In the genomic region with DNA sequence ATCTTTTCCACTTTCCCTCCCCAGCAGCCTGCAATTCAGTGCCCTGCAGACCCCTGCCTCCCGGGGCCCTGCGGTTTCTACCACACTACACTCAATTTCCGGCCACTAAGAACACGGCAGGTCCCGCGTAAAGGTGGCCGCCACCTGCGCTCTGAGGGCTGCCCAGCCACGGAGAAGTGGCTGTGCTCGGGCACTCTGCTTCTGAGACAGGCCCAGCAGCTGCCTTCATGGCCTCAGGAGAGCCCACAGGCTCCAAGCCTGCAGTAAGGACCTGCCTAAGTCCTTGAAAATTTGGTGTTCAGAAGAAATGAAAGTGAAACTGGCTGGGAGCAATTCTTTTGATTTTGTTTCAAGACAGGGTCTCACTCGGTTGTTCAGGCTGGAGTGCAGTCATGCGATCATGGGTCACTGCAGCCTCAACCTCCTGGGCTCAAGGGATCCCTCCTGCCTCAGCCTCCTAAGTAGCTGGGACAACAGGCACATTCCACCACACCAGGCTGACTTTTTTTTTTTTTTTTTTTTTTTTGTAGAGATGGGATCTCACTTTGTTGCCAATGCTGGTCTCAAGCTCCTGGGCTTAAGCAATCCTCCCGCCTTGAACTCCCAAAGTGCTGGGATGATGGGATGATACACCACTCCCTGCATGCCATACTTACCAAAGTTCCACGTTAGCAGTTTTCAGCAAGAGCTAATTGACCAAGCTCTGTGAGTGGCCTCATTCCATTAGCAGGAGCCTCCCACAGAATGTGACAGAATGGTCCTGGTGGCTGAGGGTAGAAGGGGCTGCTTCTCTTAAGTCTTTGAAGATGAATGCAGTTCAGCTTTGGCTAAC, we compare ENCODE assay signal across 8 cellular contexts. TPM values are rescaled to one million over a fixed set of nuclear protein-coding genes. Genes with fewer than 3 reads are reported as not detected.
DNase-seq lines count a peak whose midpoint lies in the region; ATAC-seq and TF ChIP-seq lines count a peak whose summit lies in the region.

No MANE protein-coding gene starts in this region.

- H3K18ac ChIP-seq in neuronal stem cell (ENCODE audit: low read length): no peak overlapping the region

- H3K4me1 ChIP-seq in neuronal stem cell (ENCODE audit: control insufficient read depth in 2 of 2, insufficient read depth in 1 of 2, low read depth in 1 of 2, low read length in 2 of 2): no peaks in the 10 kb centered on the region
- peaks cover 10% of the 10 kb centered on the region for H3K4me1 ChIP-seq in PC-3 (ENCODE audit: insufficient read depth, low read length)

- H3K27me3 Mint-ChIP-seq in IgD-negative memory B cell: peaks cover 6% of the 10 kb centered on the region
- H3K27me3 Mint-ChIP-seq in activated naive CD8-positive, alpha-beta T cell treated with anti-CD3 and anti-CD28 coated beads for 36 hours: no peaks in the 10 kb centered on the region
- peaks cover 13% of the 10 kb centered on the region for H3K27me3 Mint-ChIP-seq in endothelial cell (ENCODE audit: unreplicated experiment)

- peak overlapping the region; percentile 82 for H3K14ac ChIP-seq in neuronal stem cell (ENCODE audit: low read length)

- H2BK15ac ChIP-seq in neuronal stem cell (ENCODE audit: low read length): no peak overlapping the region

- no peaks in the 10 kb centered on the region for H3K9me3 ChIP-seq in neuronal stem cell (replicated peaks in 1 of 2; ENCODE audit: control insufficient read depth in 2 of 2, insufficient read depth in 1 of 2, low read depth in 1 of 2, low read length in 2 of 2)
- H3K9me3 ChIP-seq in PC-3 (ENCODE audit: low read length): no peaks in the 10 kb centered on the region

- TF ChIP-seq CTCF in PC-3 (conservative IDR thresholded peaks at IDR 0.05; ENCODE audit: low read depth, low read length) (no peak), endothelial cell (IDR thresholded peaks at IDR 0.05; ENCODE audit: unreplicated experiment) (no peak)

- no peak overlapping the region for H3K4ac ChIP-seq in neuronal stem cell (ENCODE audit: low read length)

- H3K36me3 ChIP-seq in neuronal stem cell (replicated peaks in 1 of 2; ENCODE audit: control insufficient read depth in 2 of 2, insufficient read depth in 2 of 2, low read length in 2 of 2) (no peaks in the 10 kb centered on the region), PC-3 (ENCODE audit: low read depth, low read length) (no peaks in the 10 kb centered on the region)

- no peaks in the 10 kb centered on the region for H3F3A ChIP-seq in PC-3 (ENCODE audit: low read length, unreplicated experiment)

- H3K36me3 Mint-ChIP-seq in IgD-negative memory B cell: no peaks in the 10 kb centered on the region
- H3K36me3 Mint-ChIP-seq in activated naive CD8-positive, alpha-beta T cell treated with anti-CD3 and anti-CD28 coated beads for 36 hours: no peaks in the 10 kb centered on the region
- H3K36me3 Mint-ChIP-seq in endothelial cell (ENCODE audit: low read depth, unreplicated experiment): no peaks in the 10 kb centered on the region

- H3K23ac ChIP-seq in neuronal stem cell (ENCODE audit: low read depth, low read length, poor library complexity): peak overlapping the region; percentile 55

- H3K27ac ChIP-seq in neuronal stem cell (replicated peaks; ENCODE audit: low read length): no peak overlapping the region
- no peak overlapping the region for H3K27ac ChIP-seq in PC-3 (ENCODE audit: low read length)

- peak overlapping the region; percentile 45 for H2AFZ ChIP-seq in neuronal stem cell (ENCODE audit: low read length)
- H2AFZ ChIP-seq in PC-3 (ENCODE audit: low read length): no peak overlapping the region

- DNase-seq in EH (ENCODE audit: low read depth): peak; percentile 36
- peak; percentile 44 for DNase-seq in activated naive CD8-positive, alpha-beta T cell treated with anti-CD3 and anti-CD28 coated beads for 36 hours
- no peak for DNase-seq in neuronal stem cell (ENCODE audit: low spot score)
- DNase-seq in PC-3: no peak
- no peak for DNase-seq in endothelial cell (ENCODE audit: low spot score)
- DNase-seq in HUDEP-2 (lab: John Stamatoyannopoulos, UW; ENCODE audit: unreplicated experiment in 76 of 76): no peak

- no peak overlapping the region for H2BK120ac ChIP-seq in neuronal stem cell (ENCODE audit: low read depth, low read length)

- no peak overlapping the region for H4K8ac ChIP-seq in neuronal stem cell (ENCODE audit: low read depth, low read length)

- BruUV-seq in PC-3 (replicated peaks; lab: Mats Ljungman, UMichigan): no TSS peak

- ATAC-seq in PC-3 (no peak), HG03571 (IDR thresholded peaks at IDR 0.05; ENCODE audit: unreplicated experiment) (no peak)

- CTCF ChIA-PET in PC-3 (lab: Charles Lee): interaction anchor here (0.7 kb wide), 1 partner anchor 75 kb away, joined by 6 read pairs; no protein-coding TSS in a partner anchor

- H4K91ac ChIP-seq in neuronal stem cell (ENCODE audit: low read depth, low read length, poor library complexity): no peak overlapping the region

- H3K9ac ChIP-seq in neuronal stem cell (ENCODE audit: low read depth, low read length, poor library complexity) (no peak overlapping the region), PC-3 (ENCODE audit: low read length) (no peak overlapping the region)

- no peak overlapping the region for H2BK12ac ChIP-seq in neuronal stem cell (ENCODE audit: low read length)

- H3K4me3 ChIP-seq in neuronal stem cell (ENCODE audit: low read length in 2 of 2) (no peak overlapping the region), PC-3 (ENCODE audit: low read length) (no peak overlapping the region)

- peak overlapping the region; percentile 75 for H2BK5ac ChIP-seq in neuronal stem cell (ENCODE audit: low read length)

- H3K4me3 Mint-ChIP-seq in IgD-negative memory B cell (peak overlapping the region in 3 of 4 donors; percentile 54 to 88 (median 76)), endothelial cell (ENCODE audit: unreplicated experiment) (no peak overlapping the region)
- peak overlapping the region; percentile 71 for H3K4me3 Mint-ChIP-seq in activated naive CD8-positive, alpha-beta T cell treated with anti-CD3 and anti-CD28 coated beads for 36 hours

- no peaks in the 10 kb centered on the region for H3K79me2 ChIP-seq in PC-3 (ENCODE audit: low read length)

- WGBS in neuronal stem cell (ENCODE audit: extremely low coverage in 2 of 2, insufficient read length in 2 of 2, insufficient replicate concordance in 1 of 2), 2 donors: no CpG with 5 or more reads among the region's 14 CpGs

- H3K27ac Mint-ChIP-seq in IgD-negative memory B cell (peak overlapping the region in 1 of 3 donors; percentile 45), endothelial cell (ENCODE audit: unreplicated experiment) (no peak overlapping the region)
- H3K27ac Mint-ChIP-seq in activated naive CD8-positive, alpha-beta T cell treated with anti-CD3 and anti-CD28 coated beads for 36 hours: peak overlapping the region; percentile 79

- H3K9me3 Mint-ChIP-seq in IgD-negative memory B cell (no peaks in the 10 kb centered on the region), endothelial cell (ENCODE audit: unreplicated experiment) (no peaks in the 10 kb centered on the region)
- peaks cover 2% of the 10 kb centered on the region for H3K9me3 Mint-ChIP-seq in activated naive CD8-positive, alpha-beta T cell treated with anti-CD3 and anti-CD28 coated beads for 36 hours

- H3K9me2 ChIP-seq in PC-3 (replicated peaks; ENCODE audit: low read length): no peaks in the 10 kb centered on the region

- no peak overlapping the region for H3K4me2 ChIP-seq in neuronal stem cell (ENCODE audit: insufficient read depth, low read length, poor library complexity, severe bottlenecking)
- no peak overlapping the region for H3K4me2 ChIP-seq in PC-3 (ENCODE audit: low read length)

- intact Hi-C loops in PC-3 (cut with micrococcal nuclease): no loop called here

- H3K4me1 Mint-ChIP-seq in IgD-negative memory B cell (peaks cover 0 to 5% (median 5%) of the 10 kb centered on the region in 3 donors), endothelial cell (ENCODE audit: unreplicated experiment) (peaks cover 2% of the 10 kb centered on the region)
- peaks cover 16% of the 10 kb centered on the region for H3K4me1 Mint-ChIP-seq in activated naive CD8-positive, alpha-beta T cell treated with anti-CD3 and anti-CD28 coated beads for 36 hours

- H4K20me1 ChIP-seq in PC-3 (ENCODE audit: low read length): no peaks in the 10 kb centered on the region

- H3K79me1 ChIP-seq in neuronal stem cell (ENCODE audit: low read depth, low read length): no peaks in the 10 kb centered on the region

- POLR2A ChIA-PET in PC-3 (lab: Charles Lee; ENCODE audit: unreplicated experiment): interaction anchor here (0.6 kb wide), 1 partner anchor 245 kb away, joined by 3 read pairs; no protein-coding TSS in a partner anchor

- peak overlapping the region; percentile 63 for H2AK5ac ChIP-seq in neuronal stem cell (ENCODE audit: low read depth, low read length)

- peaks cover 0 to 2% (median 0%) of the 10 kb centered on the region in 3 experiments for H3K27me3 ChIP-seq in neuronal stem cell (ENCODE audit: control insufficient read depth in 3 of 3, insufficient read depth in 3 of 3, low read depth in 1 of 3, low read length in 3 of 3)
- no peaks in the 10 kb centered on the region for H3K27me3 ChIP-seq in PC-3 (ENCODE audit: low read length)

RNA-seq across cellular contexts. Expression of gene ALPP, which starts 14.6 kb away (rescaled TPM):
- polyA plus RNA-seq in IgD-negative memory B cell: not detected
- total RNA-seq in activated naive CD8-positive, alpha-beta T cell treated with anti-CD3 and anti-CD28 coated beads for 36 hours: not detected
- polyA plus RNA-seq in neuronal stem cell (2013, experiment 1 of 2): not detected
- not detected for polyA plus RNA-seq in neuronal stem cell (2013, experiment 2 of 2)
- total RNA-seq in PC-3 (2014; rRNA removed) (8.6 and 14.4 TPM in 2 replicates), endothelial cell (ENCODE audit: unreplicated experiment) (not detected)

RNA-seq across cellular contexts. Expression of gene ALPG, which starts 42.6 kb away (rescaled TPM):
- polyA plus RNA-seq in IgD-negative memory B cell: not detected
- not detected for total RNA-seq in activated naive CD8-positive, alpha-beta T cell treated with anti-CD3 and anti-CD28 coated beads for 36 hours
- not detected for polyA plus RNA-seq in neuronal stem cell (2013, experiment 1 of 2)
- not detected for polyA plus RNA-seq in neuronal stem cell (2013, experiment 2 of 2)
- 0.12 and 0.18 TPM in 2 replicates for total RNA-seq in PC-3 (2014; rRNA removed)
- not detected for total RNA-seq in endothelial cell (ENCODE audit: unreplicated experiment)

Comparison
In these comparisons a context has a peak if more than half of its experiments do, and no peak if none do; other contexts are left out.
1. DNase-seq: peak in EH (single experiment) and activated naive CD8-positive, alpha-beta T cell treated with anti-CD3 and anti-CD28 coated beads for 36 hours (single experiment); none in neuronal stem cell (single experiment), PC-3 (single experiment), endothelial cell (single experiment) and HUDEP-2 (0 of 76).